In genomic region chr15:32794973-32795372, GRCh38 we compare ENCODE assay signal across 2 cellular contexts.
A peak's percentile ranks its signal among the peaks of the same experiment; 100 is the strongest.
TF ChIP-seq lines count a peak whose summit lies in the region.

No MANE protein-coding gene starts in this region.

TF ChIP-seq in K562, 482 proteins besides CTCF, POLR2A, EP300 and RAD21 (continued from another document and continues in another):
- TF ChIP-seq CHD7 (IDR thresholded peaks at IDR 0.05; ENCODE audit: low read depth, low read length), result no peak
- TF ChIP-seq ATF3 (IDR thresholded peaks at IDR 0.05), result peak; percentile 19; the same call in 1 of the 2 replicates
- TF ChIP-seq ATF3 (CRISPR knock-in tag; conservative IDR thresholded peaks at IDR 0.05), result no peak
- no peak for TF ChIP-seq CEBPG (CRISPR knock-in tag; IDR thresholded peaks at IDR 0.05)
- peak in 1 of 2 experiments; percentile 26; a peak in 1 of 4 replicates for TF ChIP-seq CEBPG (tag; conservative IDR thresholded peaks at IDR 0.05 in 1 of 2, IDR thresholded peaks at IDR 0.05 in 1 of 2)
- TF ChIP-seq TCF7 (IDR thresholded peaks at IDR 0.05; ENCODE audit: borderline replicate concordance), result no peak
- no peak for TF ChIP-seq ZNF740 (CRISPR knock-in tag; IDR thresholded peaks at IDR 0.05)
- TF ChIP-seq ZNF740 (tag; IDR thresholded peaks at IDR 0.05), result no peak
- TF ChIP-seq ZFP30 (CRISPR knock-in tag; IDR thresholded peaks at IDR 0.05; ENCODE audit: borderline replicate concordance), result no peak

TF ChIP-seq in HepG2, 621 proteins besides CTCF, POLR2A, EP300 and RAD21 (continued from another document):
- TF ChIP-seq ATF4 (CRISPR knock-in tag; IDR thresholded peaks at IDR 0.05) (peak in 1 of 2 experiments; percentile 76; a peak in 2 of 4 replicates), HNRNPLL (IDR thresholded peaks at IDR 0.05; ENCODE audit: low read depth, low read length, poor library complexity, severe bottlenecking) (no peak), SOX5 (CRISPR knock-in tag; IDR thresholded peaks at IDR 0.05; ENCODE audit: borderline replicate concordance) (0 out of 2 replicates have a peak, but pooled peaks have one; percentile 17), NR2F6 (IDR thresholded peaks at IDR 0.05) (peak; percentile 73), NR2F6 (CRISPR knock-in tag; IDR thresholded peaks at IDR 0.05) (peak; percentile 82), FOXA3 (CRISPR knock-in tag; IDR thresholded peaks at IDR 0.05) (0 out of 2 replicates have a peak, but pooled peaks have one; percentile 5), SALL1 (CRISPR knock-in tag; IDR thresholded peaks at IDR 0.05) (peak; percentile 24; the same call in 1 of the 2 replicates), ARID5B (CRISPR knock-in tag; IDR thresholded peaks at IDR 0.05) (peak; percentile 85), RXRB (CRISPR knock-in tag; IDR thresholded peaks at IDR 0.05; ENCODE audit: borderline replicate concordance) (peak; percentile 65), ZNF646 (CRISPR knock-in tag; IDR thresholded peaks at IDR 0.05) (no peak), FOXP1 (IDR thresholded peaks at IDR 0.05) (no peak), FOXP1 (CRISPR knock-in tag; IDR thresholded peaks at IDR 0.05) (peak; percentile 66; the same call in 1 of the 2 replicates), TOPORS (CRISPR knock-in tag; IDR thresholded peaks at IDR 0.05) (no peak), CEBPG (CRISPR knock-in tag; IDR thresholded peaks at IDR 0.05) (peak; percentile 85), HBP1 (CRISPR knock-in tag; IDR thresholded peaks at IDR 0.05; ENCODE audit: low read depth) (no peak), SOX6 (IDR thresholded peaks at IDR 0.05) (no peak), SOX6 (CRISPR knock-in tag; IDR thresholded peaks at IDR 0.05) (peak; percentile 65), AHDC1 (CRISPR knock-in tag; IDR thresholded peaks at IDR 0.05; ENCODE audit: borderline replicate concordance) (peak; percentile 23; the same call in 1 of the 2 replicates), THRA (CRISPR knock-in tag; IDR thresholded peaks at IDR 0.05; ENCODE audit: borderline replicate concordance) (peak; percentile 58; the same call in 1 of the 2 replicates), SAP130 (CRISPR knock-in tag; IDR thresholded peaks at IDR 0.05; ENCODE audit: low read depth) (0 out of 2 replicates have a peak, but pooled peaks have one; percentile 24), ATF7 (IDR thresholded peaks at IDR 0.05) (peak; percentile 71), ATF7 (CRISPR knock-in tag; IDR thresholded peaks at IDR 0.05) (no peak; the same call in 1 of the 2 replicates), KLF12 (CRISPR knock-in tag; IDR thresholded peaks at IDR 0.05; ENCODE audit: borderline replicate concordance) (no peak), FOSL2 (CRISPR knock-in tag; IDR thresholded peaks at IDR 0.05) (peak; percentile 81), SRY (CRISPR knock-in tag; IDR thresholded peaks at IDR 0.05) (no peak), ZNF121 (CRISPR knock-in tag; IDR thresholded peaks at IDR 0.05) (peak; percentile 36; the same call in 1 of the 2 replicates), SRSF1 (optimal IDR thresholded peaks at IDR 0.05; ENCODE audit: low read depth, low read length) (no peak), ATF3 (CRISPR knock-in tag; IDR thresholded peaks at IDR 0.05) (0 out of 2 replicates have a peak, but pooled peaks have one; percentile 46), RARA (CRISPR knock-in tag; IDR thresholded peaks at IDR 0.05) (peak; percentile 81), CEBPB (IDR thresholded peaks at IDR 0.05; ENCODE audit: borderline replicate concordance, low read depth, low read length) (peak; percentile 88), HMG20A (CRISPR knock-in tag; IDR thresholded peaks at IDR 0.05; ENCODE audit: borderline replicate concordance) (peak; percentile 75; the same call in 1 of the 2 replicates), FOXK1 (CRISPR knock-in tag; IDR thresholded peaks at IDR 0.05; ENCODE audit: borderline replicate concordance, low read depth) (0 out of 2 replicates have a peak, but pooled peaks have one; percentile 39)
TF ChIP-seq in HepG2: peak in this region for 27.
